8 cellular contexts compared by ENCODE assay signal in the genomic region with DNA sequence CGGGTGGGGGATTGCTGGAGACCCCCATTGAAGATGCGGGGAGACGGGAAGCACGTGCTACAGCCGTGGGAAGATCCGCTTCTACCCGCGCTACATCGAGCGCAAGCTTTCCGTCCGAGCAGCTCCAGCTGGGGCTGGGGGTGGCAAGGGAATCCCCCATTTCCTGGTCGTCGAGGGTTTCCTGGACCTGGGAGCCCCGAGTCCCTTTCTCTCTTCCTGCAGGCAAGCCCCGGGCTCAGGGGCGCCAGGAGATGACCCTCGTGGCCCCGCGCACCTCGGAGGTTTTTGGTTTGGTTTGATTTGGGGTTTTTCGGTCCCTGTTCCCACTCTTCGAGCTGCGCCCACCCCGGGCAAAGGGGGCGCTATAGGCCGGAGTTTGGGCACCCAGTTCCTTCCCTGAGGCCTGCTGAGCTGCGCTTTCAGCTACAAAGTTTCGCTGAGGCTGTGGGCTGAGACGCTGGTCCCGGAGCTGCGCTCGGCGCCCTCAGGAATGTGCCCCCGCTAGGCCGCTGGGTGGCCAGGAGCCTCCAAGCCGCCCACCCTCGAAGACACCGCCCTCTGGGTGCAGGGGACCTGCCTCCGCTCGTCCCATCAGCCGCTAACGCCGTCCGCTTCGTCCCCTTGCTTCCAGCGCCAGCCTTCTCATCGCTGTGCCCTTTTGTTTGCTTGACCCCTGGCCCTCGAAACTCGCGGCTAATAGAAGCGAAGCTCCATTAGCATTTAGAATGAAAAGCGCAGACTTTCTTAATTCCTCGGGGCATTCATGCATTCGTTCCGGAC. TPM values are rescaled to one million over a fixed set of nuclear protein-coding genes. Genes with fewer than 3 reads are reported as not detected.
DNase-seq lines count a peak whose midpoint lies in the region; ATAC-seq, FAIRE-seq and TF ChIP-seq lines count a peak whose summit lies in the region.

No MANE protein-coding gene starts in this region.

- H3K27ac ChIP-seq in GM23338 (ENCODE audit: low read depth) = no peak overlapping the region
- no peak overlapping the region for H3K27ac ChIP-seq in mammary epithelial cell (ENCODE audit: insufficient read depth, low read depth, low read length)

- no TSS peak for BruUV-seq in mammary epithelial cell (replicated peaks; lab: Mats Ljungman, UMichigan)

- CTCF ChIA-PET in mammary epithelial cell (lab: Charles Lee; ENCODE audit: low non-redundant PET) = interaction anchor here (0.6 kb wide), 2 partner anchors 81 to 525 kb away, joined by 4 to 9 read pairs; no protein-coding TSS in a partner anchor

- peak overlapping the region; percentile 71 for H3K4me3 Mint-ChIP-seq in GM23338

- in situ Hi-C loops in mammary epithelial cell (cut with MboI; ENCODE audit: low sequenced_read_pairs in 2 of 2) = loop anchor here in 1 of 2 donors (25.0 kb wide), 5 partner anchors 88 to 763 kb away; partner anchors contain the start of genes CAVIN4 and STX17

- peak; percentile 71 to 77 for TF ChIP-seq CTCF in GM23338 (conservative IDR thresholded peaks at IDR 0.05; ENCODE audit: low read depth in 2 of 2)
- TF ChIP-seq CTCF in mammary epithelial cell (conservative IDR thresholded peaks at IDR 0.05 in 1 of 2, IDR thresholded peaks at IDR 0.05 in 1 of 2; ENCODE audit: extremely low read depth in 1 of 2, insufficient read depth in 1 of 2, low read depth in 1 of 2, low read length in 2 of 2) = peak; percentile 9 to 32

- no peak overlapping the region for H3K27ac Mint-ChIP-seq in GM23338

- H3K79me2 ChIP-seq in GM23338 (replicated peaks; ENCODE audit: insufficient read depth) (no peaks in the 10 kb centered on the region), mammary epithelial cell (ENCODE audit: insufficient read depth, low read length) (no peaks in the 10 kb centered on the region)

- H3K4me3 ChIP-seq in GM23338 (peak overlapping the region; percentile 78), mammary epithelial cell (replicated peaks in 1 of 3; ENCODE audit: insufficient read depth in 1 of 3, low read depth in 2 of 3, low read length in 3 of 3) (peak overlapping the region in 1 of 3 experiments; percentile 63)

- H3K36me3 Mint-ChIP-seq in GM23338 (ENCODE audit: low read depth) = no peaks in the 10 kb centered on the region; the same call in 2 of the 3 replicates

- H3F3A ChIP-seq in GM23338 (replicated peaks; ENCODE audit: low read depth) = peaks cover 26% of the 10 kb centered on the region

- no peak overlapping the region for H3K9ac ChIP-seq in mammary epithelial cell (ENCODE audit: insufficient read depth, low read length)

- H3K36me3 ChIP-seq in GM23338 (ENCODE audit: insufficient read depth) (peaks cover 5% of the 10 kb centered on the region; the same call in 1 of the 2 replicates), mammary epithelial cell (ENCODE audit: insufficient read depth, low read length) (no peaks in the 10 kb centered on the region)

- ATAC-seq in GM23338 = peak; percentile 36

- DNase-seq in AG08396 (ENCODE audit: low spot score) = peak; percentile 54
- DNase-seq in GM23338 (ENCODE audit: low spot score) = peak; percentile 90
- peak; percentile 30 for DNase-seq in T-helper 22 cell (ENCODE audit: low read depth)
- DNase-seq in mammary epithelial cell = no peak
- peak; percentile 30 for DNase-seq in kidney tubule cell (ENCODE audit: low spot score)
- DNase-seq in stimulated activated CD4-positive, alpha-beta T cell treated with anti-CD3 and anti-CD28 coated beads, TNF-alpha, amount 100 ng/mL, for 4 hours (ENCODE audit: low read depth in 3 of 3) = peak; percentile 25 to 53 (median 34)
- no peak for DNase-seq in NCI-H128 (lab: John Stamatoyannopoulos, UW; ENCODE audit: unreplicated experiment)
- DNase-seq in RCC 7860 (ENCODE audit: low spot score) = no peak

- peaks cover 46% of the 10 kb centered on the region for H3K4me1 ChIP-seq in GM23338 (ENCODE audit: insufficient read depth)
- H3K4me1 ChIP-seq in mammary epithelial cell (ENCODE audit: insufficient read depth, low read length) = peaks cover 35% of the 10 kb centered on the region

- H3K27me3 Mint-ChIP-seq in GM23338 (ENCODE audit: insufficient read depth, low read depth, poor library complexity) = peaks cover 93% of the 10 kb centered on the region

- H3K27me3 ChIP-seq in GM23338 (ENCODE audit: insufficient read depth) (peaks cover 95% of the 10 kb centered on the region), mammary epithelial cell (ENCODE audit: insufficient read depth, low read length) (peaks cover 37% of the 10 kb centered on the region)

- peak overlapping the region; percentile 98 for H2AFZ ChIP-seq in GM23338
- peak overlapping the region; percentile 94 for H2AFZ ChIP-seq in mammary epithelial cell (ENCODE audit: low read depth, low read length)

- no peaks in the 10 kb centered on the region for H3K9me2 ChIP-seq in GM23338 (ENCODE audit: insufficient read depth)

- H4K20me1 ChIP-seq in GM23338 (replicated peaks; ENCODE audit: insufficient read depth) = peaks cover 16% of the 10 kb centered on the region
- no peaks in the 10 kb centered on the region for H4K20me1 ChIP-seq in mammary epithelial cell (ENCODE audit: insufficient read depth, low read length)

- WGBS in mammary epithelial cell (ENCODE audit: low coverage, missing lambda C conversion rate) = 20% methylated on average over 26 of the region's 56 CpGs

- peaks cover 41% of the 10 kb centered on the region for H3K4me1 Mint-ChIP-seq in GM23338

- intact Hi-C loops in mammary epithelial cell (cut with micrococcal nuclease) = loop anchor here (5.0 to 10.0 kb wide), 6 partner anchors 143 to 773 kb away; partner anchors contain the start of gene MSANTD3

- no peak for FAIRE-seq in RCC 7860 (lab: Jason Lieb, UNC)

- no peaks in the 10 kb centered on the region for H3K9me3 ChIP-seq in mammary epithelial cell (replicated peaks; ENCODE audit: insufficient read depth, low read length)

- H3K4me2 ChIP-seq in GM23338 = peak overlapping the region; percentile 93
- H3K4me2 ChIP-seq in mammary epithelial cell (ENCODE audit: insufficient read depth, low read depth, low read length) = peak overlapping the region; percentile 100

- peaks cover 8% of the 10 kb centered on the region; the same call in 1 of the 3 replicates for H3K9me3 Mint-ChIP-seq in GM23338

- dilution Hi-C loops in mammary epithelial cell (cut with HindIII; ENCODE audit: low sequenced_read_pairs) = no loop called here

TF ChIP-seq in GM23338, 12 proteins besides CTCF, POLR2A, EP300 and RAD21:
- TF ChIP-seq EZH2 (IDR thresholded peaks at IDR 0.05; ENCODE audit: low read depth, unreplicated experiment) = peak; percentile 75
- TF ChIP-seq POLR2AphosphoS5 (IDR thresholded peaks at IDR 0.05; ENCODE audit: low read depth) = no peak

RNA-seq across cellular contexts. Expression of gene NR4A3, which starts 2.9 kb away (rescaled TPM):
- 0.17 and 0.58 TPM in 2 replicates for total RNA-seq in GM23338 (2014; rRNA removed; shearing (Covaris generic))
- polyA plus RNA-seq in GM23338 (2016; fragmentation: Nextera tagmentation; extraction: Ambion mirVana) (0.10 and 0.17 TPM in 2 replicates), mammary epithelial cell (0.03 TPM)
- total RNA-seq in mammary epithelial cell = under 1 TPM; under 0.01 to 0.09 TPM
- polyA minus RNA-seq in mammary epithelial cell = not detected

Comparison
In these comparisons a context has a peak if more than half of its experiments do, and no peak if none do; other contexts are left out.
1. DNase-seq: peak in AG08396 (single experiment), GM23338 (single experiment), T-helper 22 cell (single experiment), kidney tubule cell (single experiment) and stimulated activated CD4-positive, alpha-beta T cell treated with anti-CD3 and anti-CD28 coated beads, TNF-alpha, amount 100 ng/mL, for 4 hours (3 of 3); none in mammary epithelial cell (single experiment), NCI-H128 (single experiment) and RCC 7860 (single experiment).